In the genomic region with DNA sequence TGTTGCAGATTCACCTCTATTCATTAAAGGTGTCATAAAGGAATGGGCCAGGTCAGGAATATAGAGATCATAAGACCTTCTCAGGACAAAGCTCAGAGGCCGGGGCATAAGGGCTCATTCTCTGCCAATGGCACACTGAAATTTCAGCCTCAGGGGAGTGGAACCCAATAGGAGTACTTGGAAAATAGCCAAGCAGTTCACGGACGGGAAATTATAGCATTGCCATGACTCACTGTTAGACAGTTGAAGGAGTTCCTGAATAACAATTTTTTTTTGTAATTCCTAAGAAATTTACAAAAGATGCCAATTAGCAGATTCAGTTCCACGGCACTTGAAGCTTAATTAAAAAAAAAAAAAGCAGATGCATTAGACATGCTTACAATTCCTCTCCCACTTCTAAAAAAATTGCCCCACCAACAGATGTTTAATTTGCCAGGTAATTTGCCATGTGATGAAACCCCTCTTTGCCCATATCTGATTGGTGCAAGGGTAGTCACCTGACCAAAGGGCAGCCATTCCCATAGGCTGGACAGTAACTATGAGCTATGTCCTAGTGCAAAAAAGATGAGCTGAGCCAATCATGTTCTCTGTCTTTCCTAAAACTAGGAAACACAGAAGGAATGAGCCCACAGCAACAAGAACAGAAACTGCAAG, we compare ENCODE assay signal across 9 cellular contexts. TPM values are rescaled to one million over a fixed set of nuclear protein-coding genes. Genes with fewer than 3 reads are reported as not detected.
DNase-seq lines count a peak whose midpoint lies in the region; TF ChIP-seq lines count a peak whose summit lies in the region.
"Had no signal": no experiment of that assay in that cellular context is flagged by ENCODE, and none has a peak within 500 bp of the region (broad histone marks: within the 10 kb centered on the region; RNA-seq: fewer than 3 reads in every experiment).

No MANE protein-coding gene starts in this region.

- TF ChIP-seq EP300 in stomach (IDR thresholded peaks at IDR 0.05) (no peak), sigmoid colon (IDR thresholded peaks at IDR 0.05) (no peak)

- WGBS in mammary epithelial cell (ENCODE audit: low coverage, missing lambda C conversion rate): 2% methylated on average over 4 of the region's 4 CpGs
- WGBS in stomach, 5 donors: 34 to 52% (median 47%) methylated on average over 4 of the region's 4 CpGs
- 45 to 54% methylated on average over 4 of the region's 4 CpGs for WGBS in sigmoid colon, 2 donors

- dilution Hi-C loops in mammary epithelial cell (cut with HindIII; ENCODE audit: low sequenced_read_pairs): no loop called here

- in situ Hi-C loops in mammary epithelial cell (cut with MboI; ENCODE audit: low sequenced_read_pairs in 2 of 2): loop anchor here (10.0 kb wide), 3 partner anchors 136 to 466 kb away; no protein-coding TSS in a partner anchor

- H3K27me3 ChIP-seq in mammary epithelial cell (ENCODE audit: insufficient read depth, low read length) (no peaks in the 10 kb centered on the region), WERI-Rb-1 (ENCODE audit: insufficient read depth, low read depth, severe bottlenecking) (no peaks in the 10 kb centered on the region), stomach (no peaks in the 10 kb centered on the region), sigmoid colon (no peaks in the 10 kb centered on the region)

- peak overlapping the region; percentile 58 for H3K27ac ChIP-seq in mammary epithelial cell (ENCODE audit: insufficient read depth, low read depth, low read length)
- H3K27ac ChIP-seq in WERI-Rb-1: no peak overlapping the region
- no peak overlapping the region for H3K27ac ChIP-seq in stomach
- no peak overlapping the region for H3K27ac ChIP-seq in sigmoid colon

- TF ChIP-seq POLR2A in stomach (IDR thresholded peaks at IDR 0.05) (no peak), sigmoid colon (IDR thresholded peaks at IDR 0.05) (no peak)

- H2AFZ ChIP-seq in mammary epithelial cell (ENCODE audit: low read depth, low read length): no peak overlapping the region

- H3K9me3 ChIP-seq in mammary epithelial cell (replicated peaks; ENCODE audit: insufficient read depth, low read length) (no peaks in the 10 kb centered on the region), WERI-Rb-1 (ENCODE audit: severe bottlenecking) (no peaks in the 10 kb centered on the region), stomach (no peaks in the 10 kb centered on the region), sigmoid colon (no peaks in the 10 kb centered on the region)

- peak overlapping the region; percentile 41 for H3K4me2 ChIP-seq in mammary epithelial cell (ENCODE audit: insufficient read depth, low read depth, low read length)

- CTCF ChIA-PET in mammary epithelial cell (lab: Charles Lee; ENCODE audit: low non-redundant PET): interaction anchor here (0.6 kb wide), 1 partner anchor 145 kb away, joined by 4 read pairs; no protein-coding TSS in a partner anchor

- DNase-seq in DMS153 treated with DMSO at 0.1 percent for 48 hours (lab: John Stamatoyannopoulos, UW; ENCODE audit: unreplicated experiment) (peak; percentile 20), NCI-H2107 treated with DMSO at 0.1 percent for 48 hours (lab: John Stamatoyannopoulos, UW; ENCODE audit: unreplicated experiment) (peak; percentile 40), mammary epithelial cell (peak; percentile 83), myocyte (ENCODE audit: low read depth) (peak; percentile 94), WERI-Rb-1 (no peak), stomach (no peak), activated gamma-delta T cell treated with Interleukin-2 at 50 U/mL for 16 hours (no peak), sigmoid colon (no peak)
- DNase-seq: NCI-H1930 had no signal

- TF ChIP-seq CTCF in mammary epithelial cell (conservative IDR thresholded peaks at IDR 0.05 in 1 of 2, IDR thresholded peaks at IDR 0.05 in 1 of 2; ENCODE audit: extremely low read depth in 1 of 2, insufficient read depth in 1 of 2, low read depth in 1 of 2, low read length in 2 of 2) (no peak), WERI-Rb-1 (IDR thresholded peaks at IDR 0.05; ENCODE audit: low read depth, low read length) (no peak), stomach (IDR thresholded peaks at IDR 0.05) (no peak), sigmoid colon (IDR thresholded peaks at IDR 0.05) (no peak)

- H4K20me1 ChIP-seq in mammary epithelial cell (ENCODE audit: insufficient read depth, low read length): no peaks in the 10 kb centered on the region

- H3K4me1 ChIP-seq in mammary epithelial cell (ENCODE audit: insufficient read depth, low read length) (peaks cover 40% of the 10 kb centered on the region), stomach (peaks cover 0 to 26% (median 3%) of the 10 kb centered on the region in 4 donors), sigmoid colon (peaks cover 0 to 17% (median 10%) of the 10 kb centered on the region in 4 donors)

- intact Hi-C loops in mammary epithelial cell (cut with micrococcal nuclease): no loop called here
- intact Hi-C loops in stomach (cut with DNase I; ENCODE audit: low total_unique reads): no loop called here
- intact Hi-C loops in sigmoid colon (cut with DNase I): no loop called here

- no peaks in the 10 kb centered on the region for H3K79me2 ChIP-seq in mammary epithelial cell (ENCODE audit: insufficient read depth, low read length)

- BruUV-seq in mammary epithelial cell (replicated peaks; lab: Mats Ljungman, UMichigan): no TSS peak

- H3K36me3 ChIP-seq in mammary epithelial cell (ENCODE audit: insufficient read depth, low read length) (no peaks in the 10 kb centered on the region), WERI-Rb-1 (no peaks in the 10 kb centered on the region), stomach (no peaks in the 10 kb centered on the region), sigmoid colon (no peaks in the 10 kb centered on the region)

- H3K4me3 ChIP-seq in mammary epithelial cell (replicated peaks in 1 of 3; ENCODE audit: insufficient read depth in 1 of 3, low read depth in 2 of 3, low read length in 3 of 3) (no peak overlapping the region), WERI-Rb-1 (ENCODE audit: low read depth, low read length) (no peak overlapping the region), stomach (no peak overlapping the region), sigmoid colon (no peak overlapping the region)

- no peak overlapping the region for H3K9ac ChIP-seq in mammary epithelial cell (ENCODE audit: insufficient read depth, low read length)

RNA-seq across cellular contexts. Expression of gene PTCD2, which starts 58.6 kb away (rescaled TPM):
- total RNA-seq in mammary epithelial cell (10 to 100 TPM; 12.5 to 19.4 TPM), myocyte (17.5 and 34.4 TPM in 2 replicates), stomach (10 to 100 TPM in 1 of 5 donors, 1 to 10 TPM in 4; 1.3 to 56.7 (median 2.9) TPM), sigmoid colon (10 to 100 TPM in 1 of 4 donors, 1 to 10 TPM in 3; 5.4 to 12.7 (median 6.0) TPM)
- polyA plus RNA-seq in mammary epithelial cell (9.9 TPM), stomach (1 to 10 TPM; 1.7 to 3.8 (median 2.3) TPM), sigmoid colon (1 to 10 TPM in 2 of 3 donors, under 1 TPM in 1; 0.60 to 3.5 (median 1.2) TPM)
- 8.0 TPM for polyA minus RNA-seq in mammary epithelial cell
- 10.1 TPM for polyA plus RNA-seq in myocyte (2012)

RNA-seq across cellular contexts. Expression of gene MRPS27, which starts 58.7 kb away (rescaled TPM):
- total RNA-seq in mammary epithelial cell (10 to 100 TPM; 68.2 to 74.5 TPM), myocyte (71.3 and 71.7 TPM in 2 replicates), stomach (10 to 100 TPM; 14.8 to 43.3 (median 21.0) TPM), sigmoid colon (10 to 100 TPM; 44.8 to 64.0 (median 49.6) TPM)
- polyA plus RNA-seq in mammary epithelial cell (71.3 TPM), stomach (10 to 100 TPM; 22.0 to 24.5 (median 24.3) TPM), sigmoid colon (10 to 100 TPM; 23.1 to 38.2 (median 23.4) TPM)
- 75.1 TPM for polyA minus RNA-seq in mammary epithelial cell
- 38.9 TPM for polyA plus RNA-seq in myocyte (2012)

Comparison
In these comparisons a context has a peak if more than half of its experiments do, and no peak if none do; other contexts are left out.
1. DNase-seq: peak in DMS153 treated with DMSO at 0.1 percent for 48 hours (single experiment), NCI-H2107 treated with DMSO at 0.1 percent for 48 hours (single experiment), mammary epithelial cell (single experiment) and myocyte (single experiment); none in WERI-Rb-1 (single experiment), stomach (single experiment), activated gamma-delta T cell treated with Interleukin-2 at 50 U/mL for 16 hours (single experiment) and sigmoid colon (single experiment).